In the genomic region with DNA sequence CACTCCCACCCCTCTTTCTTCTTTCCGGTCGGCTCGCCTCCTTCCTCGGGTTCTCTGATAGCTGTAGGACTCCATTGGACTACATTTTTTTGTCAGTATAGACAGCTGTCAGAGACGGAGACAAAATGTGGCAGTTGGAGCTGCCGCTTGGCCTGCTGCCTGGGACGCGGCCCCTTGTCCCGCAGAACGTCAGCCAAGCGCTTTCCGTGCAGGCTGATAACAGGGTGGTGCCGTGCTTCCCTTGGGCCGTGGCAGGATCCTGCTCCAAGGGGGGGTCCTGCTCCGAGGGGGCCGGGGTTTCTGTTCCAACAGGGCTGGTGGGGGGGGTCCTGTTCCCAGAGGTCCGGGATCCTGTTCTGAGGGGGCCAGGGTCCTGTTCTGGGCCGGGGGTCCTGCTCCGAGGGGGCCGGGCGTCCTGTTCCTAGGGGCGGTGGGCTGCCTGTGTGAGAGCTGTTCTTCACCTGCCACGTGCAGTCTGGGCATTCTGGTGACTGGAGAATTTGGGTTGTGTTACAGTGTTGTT, we compare ENCODE assay signal across 8 cellular contexts. TPM values are rescaled to one million over a fixed set of nuclear protein-coding genes. Genes with fewer than 3 reads are reported as not detected.
A peak's percentile ranks its signal among the peaks of the same experiment; 100 is the strongest.
DNase-seq lines count a peak whose midpoint lies in the region; ATAC-seq and TF ChIP-seq lines count a peak whose summit lies in the region.

No MANE protein-coding gene starts in this region.

- H3K4me2 ChIP-seq in Loucy (ENCODE audit: low read depth, low read length, poor library complexity, severe bottlenecking), result peak overlapping the region; percentile 77
- H3K4me2 ChIP-seq in hepatocyte, result peak overlapping the region; percentile 100
- H3K4me2 ChIP-seq in mesendoderm (ENCODE audit: low read length), result no peak overlapping the region

- H3K18ac ChIP-seq in mesendoderm (ENCODE audit: low read length), result no peak overlapping the region

- H3K4me1 ChIP-seq in Loucy (ENCODE audit: insufficient read depth, low read length, poor library complexity, severe bottlenecking) (peaks cover 62% of the 10 kb centered on the region), hepatocyte (ENCODE audit: insufficient read depth) (peaks cover 62% of the 10 kb centered on the region), mesendoderm (ENCODE audit: control insufficient read depth, low read depth, low read length) (peaks cover 12% of the 10 kb centered on the region)

- no peak overlapping the region for H2BK15ac ChIP-seq in mesendoderm (replicated peaks; ENCODE audit: low read depth)

- no peaks in the 10 kb centered on the region for H3K27me3 Mint-ChIP-seq in activated naive CD8-positive, alpha-beta T cell treated with anti-CD3 and anti-CD28 coated beads, Interleukin-2, amount 50 U/mL, for 24 hours

- H3K27me3 ChIP-seq in Loucy (ENCODE audit: insufficient read depth, low read length, poor library complexity, severe bottlenecking) (no peaks in the 10 kb centered on the region), hepatocyte (no peaks in the 10 kb centered on the region), mesendoderm (ENCODE audit: insufficient read depth, low read length, poor library complexity) (no peaks in the 10 kb centered on the region)

- H3K9me2 ChIP-seq in Loucy (replicated peaks; ENCODE audit: low read depth, low read length) (no peaks in the 10 kb centered on the region), hepatocyte (replicated peaks; ENCODE audit: insufficient read depth) (no peaks in the 10 kb centered on the region)

- no peaks in the 10 kb centered on the region for H3K9me3 Mint-ChIP-seq in activated naive CD8-positive, alpha-beta T cell treated with anti-CD3 and anti-CD28 coated beads, Interleukin-2, amount 50 U/mL, for 24 hours
- H3K9me3 Mint-ChIP-seq in stimulated activated effector memory CD8-positive, alpha-beta T cell treated with anti-CD3 and anti-CD28 coated beads, Interleukin-12 subunit alpha, Interleukin-12 subunit beta, amount 100 ng/mL, for 72 hours, result no peaks in the 10 kb centered on the region

- H3K4me3 Mint-ChIP-seq in activated naive CD8-positive, alpha-beta T cell treated with anti-CD3 and anti-CD28 coated beads, Interleukin-2, amount 50 U/mL, for 24 hours, result peak overlapping the region; percentile 92
- peak overlapping the region; percentile 93 for H3K4me3 Mint-ChIP-seq in stimulated activated effector memory CD8-positive, alpha-beta T cell treated with anti-CD3 and anti-CD28 coated beads, Interleukin-12 subunit alpha, Interleukin-12 subunit beta, amount 100 ng/mL, for 72 hours

- no peak overlapping the region for H3K56ac ChIP-seq in mesendoderm (ENCODE audit: low read length)

- no peak overlapping the region for H2BK120ac ChIP-seq in mesendoderm (ENCODE audit: low read depth, low read length)

- peaks cover 67% of the 10 kb centered on the region for H4K20me1 ChIP-seq in Loucy (ENCODE audit: insufficient read depth, low read length, poor library complexity, severe bottlenecking)
- H4K20me1 ChIP-seq in hepatocyte (ENCODE audit: insufficient read depth, poor library complexity, severe bottlenecking), result peaks cover 94% of the 10 kb centered on the region

- no peak overlapping the region for H2BK5ac ChIP-seq in mesendoderm (ENCODE audit: low read length)

- H2AFZ ChIP-seq in Loucy (ENCODE audit: low read length) (no peak overlapping the region), hepatocyte (no peak overlapping the region)

- H3K36me3 Mint-ChIP-seq in activated naive CD8-positive, alpha-beta T cell treated with anti-CD3 and anti-CD28 coated beads, Interleukin-2, amount 50 U/mL, for 24 hours (ENCODE audit: low read depth), result peaks cover 14% of the 10 kb centered on the region
- H3K36me3 Mint-ChIP-seq in stimulated activated effector memory CD8-positive, alpha-beta T cell treated with anti-CD3 and anti-CD28 coated beads, Interleukin-12 subunit alpha, Interleukin-12 subunit beta, amount 100 ng/mL, for 72 hours, result peaks cover 44% of the 10 kb centered on the region

- peaks cover 10% of the 10 kb centered on the region for H3K79me1 ChIP-seq in mesendoderm (ENCODE audit: low read length)

- TF ChIP-seq CTCF in Loucy (conservative IDR thresholded peaks at IDR 0.05; ENCODE audit: low read length) (no peak), hepatocyte (IDR thresholded peaks at IDR 0.05; ENCODE audit: poor library complexity) (no peak)

- no peak overlapping the region for H4K8ac ChIP-seq in mesendoderm (ENCODE audit: low read depth, low read length)

- H3K4me1 Mint-ChIP-seq in activated naive CD8-positive, alpha-beta T cell treated with anti-CD3 and anti-CD28 coated beads, Interleukin-2, amount 50 U/mL, for 24 hours, result peaks cover 72% of the 10 kb centered on the region
- peaks cover 81% of the 10 kb centered on the region for H3K4me1 Mint-ChIP-seq in stimulated activated effector memory CD8-positive, alpha-beta T cell treated with anti-CD3 and anti-CD28 coated beads, Interleukin-12 subunit alpha, Interleukin-12 subunit beta, amount 100 ng/mL, for 72 hours

- H3K27ac ChIP-seq in hepatocyte (peak overlapping the region; percentile 87), mesendoderm (ENCODE audit: low read depth, low read length) (no peak overlapping the region)

- no peaks in the 10 kb centered on the region for H3F3A ChIP-seq in Loucy (ENCODE audit: low read depth)

- no peak for ATAC-seq in activated naive CD8-positive, alpha-beta T cell treated with anti-CD3 and anti-CD28 coated beads, Interleukin-2, amount 50 U/mL, for 24 hours
- ATAC-seq in stimulated activated effector memory CD8-positive, alpha-beta T cell treated with anti-CD3 and anti-CD28 coated beads, Interleukin-12 subunit alpha, Interleukin-12 subunit beta, amount 100 ng/mL, for 72 hours, result no peak
- no peak for ATAC-seq in HG03354 (IDR thresholded peaks at IDR 0.05; ENCODE audit: poor library complexity, severe bottlenecking, unreplicated experiment)

- no peak overlapping the region for H4K5ac ChIP-seq in mesendoderm (ENCODE audit: low read length)

- no peak overlapping the region for H3K23ac ChIP-seq in mesendoderm (ENCODE audit: low read length)

- H3K4ac ChIP-seq in mesendoderm (ENCODE audit: low read depth, low read length), result no peak overlapping the region

- no peak overlapping the region for H2AK5ac ChIP-seq in mesendoderm (ENCODE audit: low read length)

- H3K27ac Mint-ChIP-seq in activated naive CD8-positive, alpha-beta T cell treated with anti-CD3 and anti-CD28 coated beads, Interleukin-2, amount 50 U/mL, for 24 hours, result peak overlapping the region; percentile 70
- no peak overlapping the region for H3K27ac Mint-ChIP-seq in stimulated activated effector memory CD8-positive, alpha-beta T cell treated with anti-CD3 and anti-CD28 coated beads, Interleukin-12 subunit alpha, Interleukin-12 subunit beta, amount 100 ng/mL, for 72 hours

- H3K9ac ChIP-seq in Loucy (ENCODE audit: low read depth, low read length, poor library complexity, severe bottlenecking), result peak overlapping the region; percentile 42
- H3K9ac ChIP-seq in mesendoderm (ENCODE audit: low read length), result no peak overlapping the region

- DNase-seq in activated naive CD8-positive, alpha-beta T cell treated with anti-CD3 and anti-CD28 coated beads, Interleukin-2, amount 50 U/mL, for 24 hours, result no peak
- DNase-seq in hepatocyte (ENCODE audit: low spot score) (no peak), mesendoderm (no peak), amniotic stem cell (lab: John Stamatoyannopoulos, UW) (no peak)
- DNase-seq in stimulated activated effector memory CD8-positive, alpha-beta T cell treated with anti-CD3 and anti-CD28 coated beads, Interleukin-12 subunit alpha, Interleukin-12 subunit beta, amount 100 ng/mL, for 72 hours (ENCODE audit: low spot score in 2 of 2), result no peak
- no peak for DNase-seq in stimulated activated CD8-positive, alpha-beta memory T cell treated with anti-CD3 and anti-CD28 coated beads, Interleukin-4, amount 100 ng/mL, for 48 hours

- peaks cover 93% of the 10 kb centered on the region for H3K79me2 ChIP-seq in Loucy (ENCODE audit: insufficient read depth, low read length)
- peaks cover 94% of the 10 kb centered on the region for H3K79me2 ChIP-seq in hepatocyte
- peaks cover 92% of the 10 kb centered on the region for H3K79me2 ChIP-seq in mesendoderm (ENCODE audit: control insufficient read depth, insufficient read depth, low read length)

- WGBS in hepatocyte (ENCODE audit: low lambda C conversion rate, missing lambda C conversion rate), result 64% methylated on average over 20 of the region's 23 CpGs
- WGBS in mesendoderm (ENCODE audit: extremely low coverage, insufficient coverage, low lambda C conversion rate), result no CpG with 5 or more reads among the region's 23 CpGs

- H3K9me3 ChIP-seq in Loucy (ENCODE audit: insufficient read depth, low read depth, low read length), result no peaks in the 10 kb centered on the region
- no peaks in the 10 kb centered on the region for H3K9me3 ChIP-seq in hepatocyte (ENCODE audit: low read depth)

- H3K4me3 ChIP-seq in Loucy (ENCODE audit: low read length, poor library complexity, severe bottlenecking) (peak overlapping the region; percentile 71), hepatocyte (no peak overlapping the region), mesendoderm (ENCODE audit: low read length) (no peak overlapping the region)

- H3K36me3 ChIP-seq in Loucy (ENCODE audit: insufficient read depth, low read length) (no peaks in the 10 kb centered on the region), hepatocyte (replicated peaks; ENCODE audit: insufficient read depth, low read depth) (no peaks in the 10 kb centered on the region), mesendoderm (ENCODE audit: control insufficient read depth, insufficient read depth, low read length) (no peaks in the 10 kb centered on the region)

RNA-seq across cellular contexts. Expression of gene SKI, which starts 4.9 kb away (rescaled TPM):
- 17.1 and 21.9 TPM in 2 replicates for total RNA-seq in hepatocyte
- 5.1 and 6.9 TPM in 2 replicates for polyA plus RNA-seq in hepatocyte
- polyA plus RNA-seq in mesendoderm (2013, experiment 1 of 2), result 48.1 TPM
- polyA plus RNA-seq in mesendoderm (2013, experiment 2 of 2), result 51.1 TPM

RNA-seq across cellular contexts. Expression of gene FAAP20, which starts 38.4 kb away (rescaled TPM):
- 24.9 and 36.6 TPM in 2 replicates for total RNA-seq in hepatocyte
- polyA plus RNA-seq in hepatocyte, result 117 and 135 TPM in 2 replicates
- polyA plus RNA-seq in mesendoderm (2013, experiment 1 of 2), result 85.8 TPM
- 84.4 TPM for polyA plus RNA-seq in mesendoderm (2013, experiment 2 of 2)
